8 cellular contexts compared by ENCODE assay signal in genomic region chr20:15986690-15987089, GRCh38.
A peak's percentile ranks its signal among the peaks of the same experiment; 100 is the strongest.
DNase-seq lines count a peak whose midpoint lies in the region; ATAC-seq and TF ChIP-seq lines count a peak whose summit lies in the region.

No MANE protein-coding gene starts in this region.

- DNase-seq in epithelial cell of prostate (ENCODE audit: low read depth, low spot score), result peak; percentile 2
- DNase-seq in central memory CD4-positive, alpha-beta T cell, result no peak
- DNase-seq in HK-2 (ENCODE audit: unreplicated experiment), result no peak
- DNase-seq in esophagus squamous epithelium (lab: John Stamatoyannopoulos, UW), result no peak
- DNase-seq in activated CD4-positive, CD25-positive, alpha-beta regulatory T cell (lab: John Stamatoyannopoulos, UW), result no peak

- TF ChIP-seq CTCF in esophagus squamous epithelium (IDR thresholded peaks at IDR 0.05), result no peak

- H3K9me3 ChIP-seq in esophagus squamous epithelium, result no peaks in the 10 kb centered on the region

- no peak overlapping the region for H3K4me3 ChIP-seq in esophagus squamous epithelium

- WGBS in esophagus squamous epithelium, 2 donors, result 61 to 81% methylated on average over 3 of the region's 3 CpGs

- peak; percentile 88 for ATAC-seq in GM18873 (IDR thresholded peaks at IDR 0.05; ENCODE audit: low FRiP score, unreplicated experiment)
- peak; percentile 94 for ATAC-seq in GM21723 (IDR thresholded peaks at IDR 0.05; ENCODE audit: unreplicated experiment)
- peak; percentile 90 for ATAC-seq in HG03135 (IDR thresholded peaks at IDR 0.05; ENCODE audit: unreplicated experiment)

- H3K4me1 ChIP-seq in esophagus squamous epithelium, result no peaks in the 10 kb centered on the region

- no peak for TF ChIP-seq POLR2A in esophagus squamous epithelium (IDR thresholded peaks at IDR 0.05)

- H3K27me3 ChIP-seq in esophagus squamous epithelium, result no peaks in the 10 kb centered on the region

- no peaks in the 10 kb centered on the region for H3K36me3 ChIP-seq in esophagus squamous epithelium

- intact Hi-C loops in esophagus squamous epithelium (cut with DNase I), result no loop called here

- H3K27ac ChIP-seq in epithelial cell of prostate, result no peak overlapping the region
- H3K27ac ChIP-seq in esophagus squamous epithelium, result no peak overlapping the region
